ENCODE assay signal across 26 cellular contexts in the genomic region with DNA sequence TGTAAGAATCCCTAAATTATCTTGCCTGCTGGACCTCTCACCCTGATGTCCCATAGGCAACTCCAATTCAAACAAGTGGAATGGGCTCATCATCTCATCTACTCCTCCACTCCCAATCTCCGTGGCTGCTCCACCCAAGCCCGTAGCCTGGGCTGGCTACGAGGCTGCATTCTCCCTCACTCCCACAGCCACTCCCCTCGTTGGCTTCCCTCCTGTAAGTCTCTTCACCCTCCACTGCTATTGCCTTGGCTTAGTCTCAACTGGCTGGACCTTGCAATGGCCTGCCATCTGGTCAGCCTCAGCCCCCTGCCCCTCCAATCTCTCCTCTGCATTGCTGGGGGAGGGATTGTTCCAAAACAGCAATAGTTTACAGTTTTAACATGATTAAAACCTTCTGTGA.
"Had no signal": no experiment of that assay in that cellular context is flagged by ENCODE, and none has a peak within 500 bp of the region (broad histone marks: within the 10 kb centered on the region; RNA-seq: fewer than 3 reads in every experiment).

No MANE protein-coding gene starts in this region.

- H3K27ac ChIP-seq: ascending aorta, cardiac muscle cell, SJCRH30, SK-N-MC had no signal

- H3K4me1 ChIP-seq: ascending aorta, SJCRH30 had no signal

- H3K4me3 ChIP-seq: ascending aorta, cardiac muscle cell, MG63, SJCRH30, SK-N-MC had no signal

- H3K36me3 ChIP-seq: ascending aorta, cardiac muscle cell, MG63, SJCRH30 had no signal

- DNase-seq: activated CD4-positive, alpha-beta T cell treated with anti-CD3 and anti-CD28 coated beads, Interleukin-2, amount 10 ng/mL, durations not matched to agents 24 days and 14 days; activated CD4-positive, alpha-beta T cell treated with anti-CD3 and anti-CD28 coated beads, Interleukin-2, amount 50 U/mL, for 4 hours; activated CD8-positive, alpha-beta T cell treated with anti-CD3 and anti-CD28 coated beads for 36 hours; activated effector memory CD4-positive, alpha-beta T cell treated with anti-CD3 and anti-CD28 coated beads, Interleukin-2, amount 50 U/mL, for 16 hours; activated naive CD4-positive, alpha-beta T cell; activated naive CD4-positive, alpha-beta T cell treated with anti-CD3 and anti-CD28 coated beads, Interleukin-2, amount 50 U/mL, for 16 hours; activated naive CD8-positive, alpha-beta T cell treated with anti-CD3 and anti-CD28 coated beads for 36 hours; activated T-cell treated with anti-CD3 and anti-CD28 coated beads, Interleukin-2, amount 50 U/mL, for 1 hour; activated T-cell treated with anti-CD3 and anti-CD28 coated beads, Interleukin-2, amount 50 U/mL, for 72 hours; amygdala; Kasumi-1; MG63; NCI-H1092; NCI-H1436 treated with DMSO at 0.1 percent for 48 hours; NCI-H1694 treated with DMSO at 0.1 percent for 48 hours; NCI-H2029; NCI-H345; NCI-H524 treated with DMSO at 0.1 percent for 48 hours; SHP77; SJCRH30; T1000 had no signal

- ATAC-seq: activated CD8-positive, alpha-beta T cell treated with anti-CD3 and anti-CD28 coated beads for 36 hours; activated T-cell treated with anti-CD3 and anti-CD28 coated beads, Interleukin-2, amount 50 U/mL, for 72 hours; activated T-helper 17 cell treated with anti-CD3 and anti-CD28 coated beads, Interleukin-2, amount 50 U/mL, for 72 hours; Panc1 had no signal

- H3K9me3 ChIP-seq: ascending aorta, MG63, SJCRH30 had no signal

- H3K27me3 ChIP-seq: ascending aorta, MG63, SJCRH30 had no signal
